In genomic region chr4:186719925-186720694, GRCh38 we compare ENCODE assay signal across 8 cellular contexts. TPM values are rescaled to one million over a fixed set of nuclear protein-coding genes. Genes with fewer than 3 reads are reported as not detected.
DNase-seq lines count a peak whose midpoint lies in the region; ATAC-seq and TF ChIP-seq lines count a peak whose summit lies in the region.

No MANE protein-coding gene starts in this region.

- BruUV-seq in mammary epithelial cell (replicated peaks; lab: Mats Ljungman, UMichigan), result no TSS peak

- H3K4me3 Mint-ChIP-seq in neural crest cell, result no peak overlapping the region

- H3K27ac ChIP-seq in mammary epithelial cell (ENCODE audit: insufficient read depth, low read depth, low read length), result no peak overlapping the region

- dilution Hi-C loops in mammary epithelial cell (cut with HindIII; ENCODE audit: low sequenced_read_pairs), result no loop called here

- 71% methylated on average over 4 of the region's 4 CpGs for WGBS in mammary epithelial cell (ENCODE audit: low coverage, missing lambda C conversion rate)

- H3K27me3 Mint-ChIP-seq in neural crest cell (ENCODE audit: low read depth), result peaks cover 5% of the 10 kb centered on the region

- no peak overlapping the region for H2AFZ ChIP-seq in mammary epithelial cell (ENCODE audit: low read depth, low read length)

- intact Hi-C loops in mammary epithelial cell (cut with micrococcal nuclease), result loop anchor here (5.0 to 10.0 kb wide), 3 partner anchors 248 to 1685 kb away; no protein-coding TSS in a partner anchor
- intact Hi-C loops in sciatic nerve (cut with DNase I), result no loop called here

- H4K20me1 ChIP-seq in mammary epithelial cell (ENCODE audit: insufficient read depth, low read length), result peaks cover 14% of the 10 kb centered on the region

- H3K27me3 ChIP-seq in mammary epithelial cell (ENCODE audit: insufficient read depth, low read length), result no peaks in the 10 kb centered on the region

- H3K9ac ChIP-seq in mammary epithelial cell (ENCODE audit: insufficient read depth, low read length), result no peak overlapping the region

- H3K9me3 Mint-ChIP-seq in neural crest cell, result peaks cover 7% of the 10 kb centered on the region

- no peak overlapping the region for H3K4me3 ChIP-seq in LNCaP clone FGC (ENCODE audit: low read depth, low read length)
- no peak overlapping the region for H3K4me3 ChIP-seq in mammary epithelial cell (replicated peaks in 1 of 3; ENCODE audit: insufficient read depth in 1 of 3, low read depth in 2 of 3, low read length in 3 of 3)

- in situ Hi-C loops in mammary epithelial cell (cut with MboI; ENCODE audit: low sequenced_read_pairs in 2 of 2), result loop anchor here in 1 of 2 donors (10.0 kb wide), 1 partner anchor 405 kb away; no protein-coding TSS in a partner anchor

- CTCF ChIA-PET in mammary epithelial cell (lab: Charles Lee; ENCODE audit: low non-redundant PET), result interaction anchor here (0.8 kb wide), 1 partner anchor 886 kb away, joined by 5 read pairs; no protein-coding TSS in a partner anchor

- H3K36me3 ChIP-seq in mammary epithelial cell (ENCODE audit: insufficient read depth, low read length), result no peaks in the 10 kb centered on the region

- H3K27ac Mint-ChIP-seq in neural crest cell (ENCODE audit: unreplicated experiment), result no peak overlapping the region

- H3K36me3 Mint-ChIP-seq in neural crest cell (ENCODE audit: low read depth), result peaks cover 22% of the 10 kb centered on the region

- peaks cover 25% of the 10 kb centered on the region for H3K4me1 Mint-ChIP-seq in neural crest cell

- ATAC-seq in GM21381 (IDR thresholded peaks at IDR 0.05; ENCODE audit: unreplicated experiment) (no peak), sciatic nerve (no peak)

- H3K9me3 ChIP-seq in mammary epithelial cell (replicated peaks; ENCODE audit: insufficient read depth, low read length), result peaks cover 5% of the 10 kb centered on the region

- H3K4me1 ChIP-seq in mammary epithelial cell (ENCODE audit: insufficient read depth, low read length), result peaks cover 30% of the 10 kb centered on the region

- peaks cover 98% of the 10 kb centered on the region for H3K79me2 ChIP-seq in mammary epithelial cell (ENCODE audit: insufficient read depth, low read length)

- DNase-seq in NCI-H1105 treated with DMSO at 0.1 percent for 48 hours (lab: John Stamatoyannopoulos, UW), result peak; percentile 15
- DNase-seq in NCI-H1105 (lab: John Stamatoyannopoulos, UW), result no peak
- DNase-seq in LNCaP clone FGC (ENCODE audit: low read depth), result no peak
- peak; percentile 41 for DNase-seq in mammary epithelial cell
- peak; percentile 27 for DNase-seq in neural crest cell (ENCODE audit: low read depth, low spot score)
- no peak for DNase-seq in AG08396 (ENCODE audit: low spot score)
- DNase-seq in sciatic nerve (ENCODE audit: low spot score), result no peak

- TF ChIP-seq CTCF in LNCaP clone FGC (IDR thresholded peaks at IDR 0.05; ENCODE audit: control insufficient read depth, extremely low read depth, insufficient read depth), result peak; percentile 46
- TF ChIP-seq CTCF in mammary epithelial cell (conservative IDR thresholded peaks at IDR 0.05 in 1 of 2, IDR thresholded peaks at IDR 0.05 in 1 of 2; ENCODE audit: extremely low read depth in 1 of 2, insufficient read depth in 1 of 2, low read depth in 1 of 2, low read length in 2 of 2), result peak; percentile 55 to 59
- TF ChIP-seq CTCF in neural crest cell (conservative IDR thresholded peaks at IDR 0.05), result peak; percentile 68

- peak overlapping the region; percentile 78 for H3K4me2 ChIP-seq in mammary epithelial cell (ENCODE audit: insufficient read depth, low read depth, low read length)

RNA-seq across cellular contexts. Expression of gene FAT1, which starts 3.5 kb away (rescaled TPM):
- total RNA-seq in mammary epithelial cell, result 1,000 to 10,000 TPM in 1 of 2 donors, 100 to 1,000 TPM in 1; 773 to 1,267 TPM
- 307 TPM for polyA plus RNA-seq in mammary epithelial cell
- polyA minus RNA-seq in mammary epithelial cell, result 1,946 TPM
- total RNA-seq in neural crest cell, result 127 and 130 TPM in 2 replicates
- total RNA-seq in sciatic nerve, result 151 TPM

Comparison
In these comparisons a context has a peak if more than half of its experiments do, and no peak if none do; other contexts are left out.
1. DNase-seq: peak in NCI-H1105 treated with DMSO at 0.1 percent for 48 hours (single experiment), mammary epithelial cell (single experiment) and neural crest cell (single experiment); none in NCI-H1105 (single experiment), LNCaP clone FGC (single experiment), AG08396 (single experiment) and sciatic nerve (single experiment).
2. Peak in every context shown above with its lines, with median percentiles within 50 percentile points of each other: CTCF ChIP-seq.